In genomic region chr6:143843689-143844405, GRCh38 we compare ENCODE assay signal across 1 cellular context.
TF ChIP-seq lines count a peak whose summit lies in the region.

No MANE protein-coding gene starts in this region.

TF ChIP-seq in HepG2, 621 proteins besides CTCF, POLR2A, EP300 and RAD21 (continued from another document and continues in another):
- TF ChIP-seq ZSCAN29 (CRISPR knock-in tag; conservative IDR thresholded peaks at IDR 0.05) (no peak), E2F2 (CRISPR knock-in tag; IDR thresholded peaks at IDR 0.05; ENCODE audit: borderline replicate concordance) (no peak), TFDP1 (CRISPR knock-in tag; IDR thresholded peaks at IDR 0.05; ENCODE audit: borderline replicate concordance) (no peak), MXD1 (CRISPR knock-in tag; IDR thresholded peaks at IDR 0.05) (no peak), HMGA1 (CRISPR knock-in tag; conservative IDR thresholded peaks at IDR 0.05) (no peak), ZBTB49 (CRISPR knock-in tag; IDR thresholded peaks at IDR 0.05; ENCODE audit: borderline replicate concordance) (no peak), FOSL1 (CRISPR knock-in tag; IDR thresholded peaks at IDR 0.05; ENCODE audit: borderline replicate concordance) (no peak), PRMT3 (CRISPR knock-in tag; IDR thresholded peaks at IDR 0.05; ENCODE audit: borderline replicate concordance, low read depth) (no peak), HMG20B (CRISPR knock-in tag; conservative IDR thresholded peaks at IDR 0.05) (no peak), ZBTB26 (CRISPR knock-in tag; IDR thresholded peaks at IDR 0.05; ENCODE audit: borderline replicate concordance) (no peak), MAX (IDR thresholded peaks at IDR 0.05) (no peak), ZC3H13 (CRISPR knock-in tag; IDR thresholded peaks at IDR 0.05) (0 out of 2 replicates have a peak, but pooled peaks have one; percentile 43), HMGXB3 (CRISPR knock-in tag; IDR thresholded peaks at IDR 0.05; ENCODE audit: borderline replicate concordance) (no peak), ZNF724P (CRISPR knock-in tag; IDR thresholded peaks at IDR 0.05; ENCODE audit: borderline replicate concordance) (no peak), ZFP62 (CRISPR knock-in tag; IDR thresholded peaks at IDR 0.05) (no peak), ZNF768 (CRISPR knock-in tag; IDR thresholded peaks at IDR 0.05) (no peak), ATM (IDR thresholded peaks at IDR 0.05; ENCODE audit: borderline replicate concordance) (no peak), KAT7 (CRISPR knock-in tag; IDR thresholded peaks at IDR 0.05; ENCODE audit: borderline replicate concordance) (no peak), ZNF644 (CRISPR knock-in tag; IDR thresholded peaks at IDR 0.05; ENCODE audit: low read depth) (no peak), ZNF274 (CRISPR knock-in tag; IDR thresholded peaks at IDR 0.05) (no peak), ZNF292 (CRISPR knock-in tag; IDR thresholded peaks at IDR 0.05; ENCODE audit: borderline replicate concordance, low read depth) (no peak), ZNF367 (CRISPR knock-in tag; IDR thresholded peaks at IDR 0.05; ENCODE audit: borderline replicate concordance) (no peak), FOXK2 (IDR thresholded peaks at IDR 0.05) (no peak), ZNF567 (CRISPR knock-in tag; IDR thresholded peaks at IDR 0.05; ENCODE audit: borderline replicate concordance) (no peak), ZNF10 (CRISPR knock-in tag; IDR thresholded peaks at IDR 0.05; ENCODE audit: borderline replicate concordance, low read depth) (no peak), GATA4 (IDR thresholded peaks at IDR 0.05; ENCODE audit: borderline replicate concordance, low read depth) (no peak), ZNF782 (CRISPR knock-in tag; IDR thresholded peaks at IDR 0.05; ENCODE audit: borderline replicate concordance) (no peak), NFYB (CRISPR knock-in tag; IDR thresholded peaks at IDR 0.05) (no peak), ZNF276 (CRISPR knock-in tag; IDR thresholded peaks at IDR 0.05; ENCODE audit: low read depth) (no peak), SNAI1 (CRISPR knock-in tag; IDR thresholded peaks at IDR 0.05; ENCODE audit: borderline replicate concordance) (no peak), PHF5A (CRISPR knock-in tag; IDR thresholded peaks at IDR 0.05; ENCODE audit: low read depth, unreplicated experiment) (no peak), ZNF772 (CRISPR knock-in tag; IDR thresholded peaks at IDR 0.05) (no peak), ETV5 (CRISPR knock-in tag; IDR thresholded peaks at IDR 0.05; ENCODE audit: borderline replicate concordance) (no peak), MAF1 (CRISPR knock-in tag; IDR thresholded peaks at IDR 0.05; ENCODE audit: borderline replicate concordance) (0 out of 2 replicates have a peak, but pooled peaks have one; percentile 29), DNMT1 (CRISPR knock-in tag; IDR thresholded peaks at IDR 0.05) (no peak), STAT5B (CRISPR knock-in tag; IDR thresholded peaks at IDR 0.05) (no peak), ZNF234 (CRISPR knock-in tag; conservative IDR thresholded peaks at IDR 0.05) (0 out of 2 replicates have a peak, but pooled peaks have one; percentile 43), ZNF775 (CRISPR knock-in tag; IDR thresholded peaks at IDR 0.05; ENCODE audit: borderline replicate concordance) (peak; percentile 0; the same call in 1 of the 2 replicates), ZKSCAN8 (CRISPR knock-in tag; IDR thresholded peaks at IDR 0.05; ENCODE audit: borderline replicate concordance) (no peak)
- TF ChIP-seq, protein P1, sequence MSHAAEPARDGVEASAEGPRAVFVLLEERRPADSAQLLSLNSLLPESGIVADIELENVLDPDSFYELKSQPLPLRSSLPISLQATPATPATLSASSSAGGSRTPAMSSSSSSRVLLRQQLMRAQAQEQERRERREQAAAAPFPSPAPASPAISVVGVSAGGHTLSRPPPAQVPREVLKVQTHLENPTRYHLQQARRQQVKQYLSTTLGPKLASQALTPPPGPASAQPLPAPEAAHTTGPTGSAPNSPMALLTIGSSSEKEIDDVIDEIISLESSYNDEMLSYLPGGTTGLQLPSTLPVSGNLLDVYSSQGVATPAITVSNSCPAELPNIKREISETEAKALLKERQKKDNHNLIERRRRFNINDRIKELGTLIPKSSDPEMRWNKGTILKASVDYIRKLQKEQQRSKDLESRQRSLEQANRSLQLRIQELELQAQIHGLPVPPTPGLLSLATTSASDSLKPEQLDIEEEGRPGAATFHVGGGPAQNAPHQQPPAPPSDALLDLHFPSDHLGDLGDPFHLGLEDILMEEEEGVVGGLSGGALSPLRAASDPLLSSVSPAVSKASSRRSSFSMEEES (CRISPR knock-in tag; IDR thresholded peaks at IDR 0.05), result peak; percentile 34; the same call in 1 of the 2 replicates
- TF ChIP-seq, protein P2, sequence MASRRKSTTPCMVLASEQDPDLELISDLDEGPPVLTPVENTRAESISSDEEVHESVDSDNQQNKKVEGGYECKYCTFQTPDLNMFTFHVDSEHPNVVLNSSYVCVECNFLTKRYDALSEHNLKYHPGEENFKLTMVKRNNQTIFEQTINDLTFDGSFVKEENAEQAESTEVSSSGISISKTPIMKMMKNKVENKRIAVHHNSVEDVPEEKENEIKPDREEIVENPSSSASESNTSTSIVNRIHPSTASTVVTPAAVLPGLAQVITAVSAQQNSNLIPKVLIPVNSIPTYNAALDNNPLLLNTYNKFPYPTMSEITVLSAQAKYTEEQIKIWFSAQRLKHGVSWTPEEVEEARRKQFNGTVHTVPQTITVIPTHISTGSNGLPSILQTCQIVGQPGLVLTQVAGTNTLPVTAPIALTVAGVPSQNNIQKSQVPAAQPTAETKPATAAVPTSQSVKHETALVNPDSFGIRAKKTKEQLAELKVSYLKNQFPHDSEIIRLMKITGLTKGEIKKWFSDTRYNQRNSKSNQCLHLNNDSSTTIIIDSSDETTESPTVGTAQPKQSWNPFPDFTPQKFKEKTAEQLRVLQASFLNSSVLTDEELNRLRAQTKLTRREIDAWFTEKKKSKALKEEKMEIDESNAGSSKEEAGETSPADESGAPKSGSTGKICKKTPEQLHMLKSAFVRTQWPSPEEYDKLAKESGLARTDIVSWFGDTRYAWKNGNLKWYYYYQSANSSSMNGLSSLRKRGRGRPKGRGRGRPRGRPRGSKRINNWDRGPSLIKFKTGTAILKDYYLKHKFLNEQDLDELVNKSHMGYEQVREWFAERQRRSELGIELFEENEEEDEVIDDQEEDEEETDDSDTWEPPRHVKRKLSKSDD (CRISPR knock-in tag; IDR thresholded peaks at IDR 0.05; ENCODE audit: low read depth), result no peak
- TF ChIP-seq, protein P3, sequence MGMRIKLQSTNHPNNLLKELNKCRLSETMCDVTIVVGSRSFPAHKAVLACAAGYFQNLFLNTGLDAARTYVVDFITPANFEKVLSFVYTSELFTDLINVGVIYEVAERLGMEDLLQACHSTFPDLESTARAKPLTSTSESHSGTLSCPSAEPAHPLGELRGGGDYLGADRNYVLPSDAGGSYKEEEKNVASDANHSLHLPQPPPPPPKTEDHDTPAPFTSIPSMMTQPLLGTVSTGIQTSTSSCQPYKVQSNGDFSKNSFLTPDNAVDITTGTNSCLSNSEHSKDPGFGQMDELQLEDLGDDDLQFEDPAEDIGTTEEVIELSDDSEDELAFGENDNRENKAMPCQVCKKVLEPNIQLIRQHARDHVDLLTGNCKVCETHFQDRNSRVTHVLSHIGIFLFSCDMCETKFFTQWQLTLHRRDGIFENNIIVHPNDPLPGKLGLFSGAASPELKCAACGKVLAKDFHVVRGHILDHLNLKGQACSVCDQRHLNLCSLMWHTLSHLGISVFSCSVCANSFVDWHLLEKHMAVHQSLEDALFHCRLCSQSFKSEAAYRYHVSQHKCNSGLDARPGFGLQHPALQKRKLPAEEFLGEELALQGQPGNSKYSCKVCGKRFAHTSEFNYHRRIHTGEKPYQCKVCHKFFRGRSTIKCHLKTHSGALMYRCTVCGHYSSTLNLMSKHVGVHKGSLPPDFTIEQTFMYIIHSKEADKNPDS (CRISPR knock-in tag; IDR thresholded peaks at IDR 0.05), result no peak
